10 cellular contexts compared by ENCODE assay signal in genomic region chr17:37774508-37774907, GRCh38. TPM values are rescaled to one million over a fixed set of nuclear protein-coding genes. Genes with fewer than 3 reads are reported as not detected.
DNase-seq lines count a peak whose midpoint lies in the region; ATAC-seq lines count a peak whose summit lies in the region.
"Had no signal": no experiment of that assay in that cellular context is flagged by ENCODE, and none has a peak within 500 bp of the region (broad histone marks: within the 10 kb centered on the region; RNA-seq: fewer than 3 reads in every experiment).

No MANE protein-coding gene starts in this region.

- H3K4me3 Mint-ChIP-seq in CD4-positive, CD25-positive, alpha-beta regulatory T cell = no peak overlapping the region
- H3K4me3 Mint-ChIP-seq in activated CD8-positive, alpha-beta T cell treated with anti-CD3 and anti-CD28 coated beads, Interleukin-2, amount 10 ng/mL, durations not matched to agents 7 days and 5 days = no peak overlapping the region
- H3K4me3 Mint-ChIP-seq: mesothelial cell of epicardium had no signal

- H3K27me3 ChIP-seq in CD4-positive, CD25-positive, alpha-beta regulatory T cell (ENCODE audit: control insufficient read depth, insufficient read depth, low read length) = no peaks in the 10 kb centered on the region

- peaks cover 14% of the 10 kb centered on the region for H3K4me1 ChIP-seq in CD4-positive, CD25-positive, alpha-beta regulatory T cell (ENCODE audit: control insufficient read depth, insufficient read depth, low read length, poor library complexity, severe bottlenecking)

- CTCF ChIA-PET in activated CD8-positive, alpha-beta T cell treated with anti-CD3 and anti-CD28 coated beads, Interleukin-2, amount 10 ng/mL, durations not matched to agents 7 days and 5 days (lab: Charles Lee) = interaction anchor here (1.5 to 2.2 kb wide), 4 partner anchors 9 to 30 kb away, joined by 4 to 10 read pairs (median 6); partner anchors contain the start of gene HNF1B

- H3K36me3 ChIP-seq in CD4-positive, CD25-positive, alpha-beta regulatory T cell (ENCODE audit: control insufficient read depth, insufficient read depth, low read length) = no peaks in the 10 kb centered on the region

- H3K27ac Mint-ChIP-seq in CD4-positive, CD25-positive, alpha-beta regulatory T cell = peak overlapping the region in 2 of 3 donors; percentile 14 to 69
- peak overlapping the region; percentile 64 for H3K27ac Mint-ChIP-seq in activated CD8-positive, alpha-beta T cell treated with anti-CD3 and anti-CD28 coated beads, Interleukin-2, amount 10 ng/mL, durations not matched to agents 7 days and 5 days
- H3K27ac Mint-ChIP-seq: mesothelial cell of epicardium had no signal

- H3K36me3 Mint-ChIP-seq in CD4-positive, CD25-positive, alpha-beta regulatory T cell = peaks cover 4% of the 10 kb centered on the region
- no peaks in the 10 kb centered on the region for H3K36me3 Mint-ChIP-seq in activated CD8-positive, alpha-beta T cell treated with anti-CD3 and anti-CD28 coated beads, Interleukin-2, amount 10 ng/mL, durations not matched to agents 7 days and 5 days (ENCODE audit: low read depth)
- H3K36me3 Mint-ChIP-seq: mesothelial cell of epicardium had no signal

- DNase-seq in CD4-positive, CD25-positive, alpha-beta regulatory T cell = peak in 2 of 3 donors; percentile 2 to 83
- DNase-seq in GM19238 (ENCODE audit: insufficient read length, low spot score) (peak; percentile 59), NCI-H187 (lab: John Stamatoyannopoulos, UW) (no peak), OCI-M2 (lab: John Stamatoyannopoulos, UW; ENCODE audit: unreplicated experiment) (no peak), NCI-H2107 treated with DMSO at 0.1 percent for 48 hours (lab: John Stamatoyannopoulos, UW; ENCODE audit: unreplicated experiment) (no peak), NCI-H1930 (lab: John Stamatoyannopoulos, UW) (no peak)
- DNase-seq in activated CD8-positive, alpha-beta T cell treated with anti-CD3 and anti-CD28 coated beads, Interleukin-2, amount 10 ng/mL, durations not matched to agents 7 days and 5 days = peak; percentile 66
- DNase-seq: effector CD4-positive, alpha-beta T cell had no signal

- peak overlapping the region; percentile 42 for H3K4me3 ChIP-seq in CD4-positive, CD25-positive, alpha-beta regulatory T cell (ENCODE audit: low read depth, low read length)

- H3K4me1 Mint-ChIP-seq in CD4-positive, CD25-positive, alpha-beta regulatory T cell = peaks cover 0 to 22% (median 13%) of the 10 kb centered on the region in 4 donors
- peaks cover 40% of the 10 kb centered on the region for H3K4me1 Mint-ChIP-seq in activated CD8-positive, alpha-beta T cell treated with anti-CD3 and anti-CD28 coated beads, Interleukin-2, amount 10 ng/mL, durations not matched to agents 7 days and 5 days (ENCODE audit: low read depth)
- H3K4me1 Mint-ChIP-seq: mesothelial cell of epicardium had no signal

- no peaks in the 10 kb centered on the region for H3K9me3 Mint-ChIP-seq in CD4-positive, CD25-positive, alpha-beta regulatory T cell
- H3K9me3 Mint-ChIP-seq in activated CD8-positive, alpha-beta T cell treated with anti-CD3 and anti-CD28 coated beads, Interleukin-2, amount 10 ng/mL, durations not matched to agents 7 days and 5 days (ENCODE audit: insufficient read depth) = no peaks in the 10 kb centered on the region
- H3K9me3 Mint-ChIP-seq: mesothelial cell of epicardium had no signal

- ATAC-seq in CD4-positive, CD25-positive, alpha-beta regulatory T cell (ENCODE audit: low read depth in 2 of 2) = peak; percentile 66 to 88
- ATAC-seq in HG03060 (IDR thresholded peaks at IDR 0.05; ENCODE audit: low read depth, unreplicated experiment) = peak; percentile 68
- ATAC-seq in activated CD8-positive, alpha-beta T cell treated with anti-CD3 and anti-CD28 coated beads, Interleukin-2, amount 10 ng/mL, durations not matched to agents 7 days and 5 days = peak; percentile 87

- H3K27ac ChIP-seq in CD4-positive, CD25-positive, alpha-beta regulatory T cell (ENCODE audit: insufficient read depth, low read length, poor library complexity, severe bottlenecking) = peak overlapping the region; percentile 6

- peaks cover 8% of the 10 kb centered on the region for H3K27me3 Mint-ChIP-seq in CD4-positive, CD25-positive, alpha-beta regulatory T cell
- H3K27me3 Mint-ChIP-seq in activated CD8-positive, alpha-beta T cell treated with anti-CD3 and anti-CD28 coated beads, Interleukin-2, amount 10 ng/mL, durations not matched to agents 7 days and 5 days (ENCODE audit: low read depth) = peaks cover 7% of the 10 kb centered on the region

- H3K9me3 ChIP-seq in CD4-positive, CD25-positive, alpha-beta regulatory T cell (ENCODE audit: control insufficient read depth in 2 of 2, low read length in 2 of 2) = no peaks in the 10 kb centered on the region

- POLR2A ChIA-PET in activated CD8-positive, alpha-beta T cell treated with anti-CD3 and anti-CD28 coated beads, Interleukin-2, amount 10 ng/mL, durations not matched to agents 7 days and 5 days (lab: Charles Lee) = no interaction called here

RNA-seq across cellular contexts. Expression of gene HNF1B, which starts 29.6 kb away (rescaled TPM):
- not detected for total RNA-seq in CD4-positive, CD25-positive, alpha-beta regulatory T cell
- polyA plus RNA-seq in CD4-positive, CD25-positive, alpha-beta regulatory T cell = not detected
- not detected for total RNA-seq in activated CD8-positive, alpha-beta T cell treated with anti-CD3 and anti-CD28 coated beads, Interleukin-2, amount 10 ng/mL, durations not matched to agents 7 days and 5 days

Comparison
In these comparisons a context has a peak if more than half of its experiments do, and no peak if none do; other contexts are left out.
1. DNase-seq: peak in CD4-positive, CD25-positive, alpha-beta regulatory T cell (2 of 3), GM19238 (single experiment) and activated CD8-positive, alpha-beta T cell treated with anti-CD3 and anti-CD28 coated beads, Interleukin-2, amount 10 ng/mL, durations not matched to agents 7 days and 5 days (single experiment); none in NCI-H187 (0 of 2), OCI-M2 (single experiment), NCI-H2107 treated with DMSO at 0.1 percent for 48 hours (single experiment) and NCI-H1930 (0 of 2).
2. Peak in every context shown above with its lines, with median percentiles within 50 percentile points of each other: ATAC-seq.